In the genomic region with DNA sequence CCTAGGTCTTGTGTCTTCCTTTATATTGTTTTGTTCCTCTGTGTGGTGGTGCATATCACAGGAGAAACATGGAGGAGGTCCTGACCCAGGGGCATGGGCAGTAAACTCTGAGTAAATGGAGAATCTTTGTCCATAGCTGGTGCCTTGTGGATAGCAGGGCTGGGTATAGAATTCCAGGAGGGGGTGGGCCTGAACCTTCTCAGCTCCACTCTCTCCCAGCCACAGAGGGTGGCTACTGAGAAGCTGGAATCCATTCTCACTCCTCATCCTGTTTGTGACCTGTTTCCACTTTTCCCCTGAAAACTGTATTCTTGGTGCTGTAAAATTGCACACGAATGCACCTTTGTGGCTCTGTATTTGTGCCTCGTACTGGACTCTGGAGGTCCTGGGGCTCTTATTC, we compare ENCODE assay signal across 27 cellular contexts. TPM values are rescaled to one million over a fixed set of nuclear protein-coding genes. Genes with fewer than 3 reads are reported as not detected.
A peak's percentile ranks its signal among the peaks of the same experiment; 100 is the strongest.
DNase-seq lines count a peak whose midpoint lies in the region; ATAC-seq, FAIRE-seq and TF ChIP-seq lines count a peak whose summit lies in the region.
"Had no signal": no experiment of that assay in that cellular context is flagged by ENCODE, and none has a peak within 500 bp of the region (broad histone marks: within the 10 kb centered on the region; RNA-seq: fewer than 3 reads in every experiment).

No MANE protein-coding gene starts in this region.

- in situ Hi-C loops in HepG2 (cut with HindIII; ENCODE audit: extremely low pct_ligation_motif_present, low pct_unique_long_range_greater_than_20kb), result no loop called here

- ATAC-seq in HepG2 (no peak), right lobe of liver (no peak), aorta (ENCODE audit: low FRiP score) (no peak), HG02678 (IDR thresholded peaks at IDR 0.05; ENCODE audit: unreplicated experiment) (no peak)
- ATAC-seq: GM12878 had no signal

- H3K4me3 Mint-ChIP-seq in chondrocyte (ENCODE audit: unreplicated experiment), result no peak overlapping the region
- H3K4me3 Mint-ChIP-seq: CD14-positive monocyte; CD4-positive, alpha-beta memory T cell; CD4-positive, CD25-positive, alpha-beta regulatory T cell; CD8-positive, alpha-beta memory T cell had no signal

- peaks cover 34% of the 10 kb centered on the region for H3K27me3 Mint-ChIP-seq in chondrocyte (ENCODE audit: low read depth)
- H3K27me3 Mint-ChIP-seq: CD4-positive, CD25-positive, alpha-beta regulatory T cell had no signal

- BruUV-seq in HepG2 (replicated peaks; lab: Mats Ljungman, UMichigan), result no TSS peak

- intact Hi-C loops in HepG2 (cut with micrococcal nuclease; ENCODE audit: unreplicated experiment), result no loop called here
- intact Hi-C loops in right lobe of liver (cut with DNase I), result no loop called here
- intact Hi-C loops in aorta (cut with DNase I), result no loop called here

- POLR2A ChIA-PET in HepG2 (lab: Yijun Ruan, JAX), result no interaction called here

- H3K4me1 Mint-ChIP-seq in chondrocyte (ENCODE audit: low read depth), result no peaks in the 10 kb centered on the region
- H3K4me1 Mint-ChIP-seq: CD14-positive monocyte; CD4-positive, alpha-beta memory T cell; CD4-positive, CD25-positive, alpha-beta regulatory T cell; CD8-positive, alpha-beta memory T cell had no signal

- FAIRE-seq in HepG2 (lab: Jason Lieb, UNC), result no peak
- FAIRE-seq: A204.1, GM12878, GM12892, GM18507 had no signal

- peaks cover 13% of the 10 kb centered on the region for H3K9me3 ChIP-seq in HepG2 (ENCODE audit: low read length)
- no peaks in the 10 kb centered on the region for H3K9me3 ChIP-seq in right lobe of liver
- H3K9me3 ChIP-seq in aorta (ENCODE audit: control insufficient read depth, low read length), result no peaks in the 10 kb centered on the region

- DNase-seq in HepG2 (ENCODE audit: low spot score) (no peak), right lobe of liver (no peak), chondrocyte (ENCODE audit: low spot score) (peak; percentile 6), aorta (no peak)
- DNase-seq: 8988T; ACHN; BE2C; C1 segment of cervical spinal cord; CD4-positive, alpha-beta memory T cell; CD4-positive, CD25-positive, alpha-beta regulatory T cell; COR-L47; DMS 273 treated with DMSO at 0.1 percent for 48 hours; DMS153; DMS53; DMS79; DND-41; EL; GDM1 had no signal

- TF ChIP-seq RAD21 in HepG2 (CRISPR knock-in tag; IDR thresholded peaks at IDR 0.05), result no peak

- TF ChIP-seq CTCF in HepG2 (CRISPR knock-in tag; IDR thresholded peaks at IDR 0.05), result no peak
- no peak for TF ChIP-seq CTCF in right lobe of liver (IDR thresholded peaks at IDR 0.05)
- no peak for TF ChIP-seq CTCF in chondrocyte (IDR thresholded peaks at IDR 0.05)

- H3K4me1 ChIP-seq in HepG2 (ENCODE audit: insufficient read depth, low read length), result no peaks in the 10 kb centered on the region
- no peaks in the 10 kb centered on the region for H3K4me1 ChIP-seq in right lobe of liver
- no peaks in the 10 kb centered on the region for H3K4me1 ChIP-seq in aorta (ENCODE audit: control insufficient read depth in 1 of 2, insufficient read depth in 2 of 2, low read length in 2 of 2)
- H3K4me1 ChIP-seq: BE2C had no signal

- CTCF ChIA-PET in HepG2 (lab: Yijun Ruan, JAX; ENCODE audit: low intra/inter-chr PET ratio, low total read pairs), result no interaction called here

- no peak overlapping the region for H3K27ac Mint-ChIP-seq in chondrocyte (ENCODE audit: unreplicated experiment)
- H3K27ac Mint-ChIP-seq: CD4-positive, alpha-beta memory T cell; CD4-positive, CD25-positive, alpha-beta regulatory T cell; CD8-positive, alpha-beta memory T cell had no signal

- peaks cover 4% of the 10 kb centered on the region for H3K36me3 Mint-ChIP-seq in chondrocyte (ENCODE audit: low read depth)
- H3K36me3 Mint-ChIP-seq: CD14-positive monocyte; CD4-positive, alpha-beta memory T cell; CD4-positive, CD25-positive, alpha-beta regulatory T cell had no signal

- no peak overlapping the region for H3K4me3 ChIP-seq in HepG2 (replicated peaks in 1 of 3; ENCODE audit: insufficient read depth in 1 of 3, low read depth in 2 of 3, low read length in 3 of 3)
- no peak overlapping the region for H3K4me3 ChIP-seq in right lobe of liver
- H3K4me3 ChIP-seq in aorta (ENCODE audit: low read length in 2 of 2), result no peak overlapping the region
- H3K4me3 ChIP-seq: BLaER1, GM12878 had no signal

- H3K27me3 ChIP-seq in HepG2 (ENCODE audit: control insufficient read depth in 1 of 2, insufficient read depth in 2 of 2, low read length in 2 of 2) (peaks cover 12 to 78% of the 10 kb centered on the region in 2 experiments; a peak in 4 of 5 replicates), right lobe of liver (no peaks in the 10 kb centered on the region), aorta (ENCODE audit: control insufficient read depth in 1 of 2, insufficient read depth in 2 of 2, low read length in 1 of 2) (no peaks in the 10 kb centered on the region)
- H3K27me3 ChIP-seq: BE2C, BLaER1 had no signal

- TF ChIP-seq EP300 in HepG2 (IDR thresholded peaks at IDR 0.05; ENCODE audit: low read depth in 2 of 2, low read length in 2 of 2) (no peak), HepG2 (CRISPR knock-in tag; IDR thresholded peaks at IDR 0.05; ENCODE audit: borderline replicate concordance) (no peak)

- H3K4me2 ChIP-seq in HepG2 (ENCODE audit: low read depth, low read length), result no peak overlapping the region
- H3K4me2 ChIP-seq: BLaER1 had no signal

- H3K9ac ChIP-seq in HepG2 (ENCODE audit: insufficient read depth, low read depth, low read length), result no peak overlapping the region
- H3K9ac ChIP-seq: BLaER1 had no signal

- no peak overlapping the region for H3K27ac ChIP-seq in HepG2 (ENCODE audit: extremely low read length, insufficient read depth, low read length)
- no peak overlapping the region for H3K27ac ChIP-seq in right lobe of liver
- H3K27ac ChIP-seq in aorta (ENCODE audit: low read depth in 1 of 2, low read length in 2 of 2), result no peak overlapping the region
- H3K27ac ChIP-seq: BLaER1 had no signal

- H4K20me1 ChIP-seq in HepG2 (ENCODE audit: insufficient read depth, low read length), result no peaks in the 10 kb centered on the region
- H4K20me1 ChIP-seq: BLaER1 had no signal

- no peaks in the 10 kb centered on the region for H3K79me2 ChIP-seq in HepG2 (ENCODE audit: insufficient read depth, low read length)

- H3K9me3 Mint-ChIP-seq in chondrocyte (ENCODE audit: low read depth), result peaks cover 13% of the 10 kb centered on the region

- H3K36me3 ChIP-seq in HepG2 (replicated peaks in 1 of 2; ENCODE audit: control insufficient read depth in 1 of 2, insufficient read depth in 2 of 2, low read length in 2 of 2), result no peaks in the 10 kb centered on the region
- H3K36me3 ChIP-seq in right lobe of liver, result no peaks in the 10 kb centered on the region
- H3K36me3 ChIP-seq in aorta (ENCODE audit: control insufficient read depth in 1 of 2, insufficient read depth in 2 of 2, low read length in 1 of 2), result no peaks in the 10 kb centered on the region
- H3K36me3 ChIP-seq: BE2C, BLaER1 had no signal

- no peak for TF ChIP-seq POLR2A in HepG2 (IDR thresholded peaks at IDR 0.05; ENCODE audit: insufficient read depth in 1 of 2, low read depth in 2 of 2, low read length in 2 of 2)
- TF ChIP-seq POLR2A in right lobe of liver (IDR thresholded peaks at IDR 0.05), result no peak

- WGBS in HepG2 (ENCODE audit: low lambda C conversion rate), result 0% methylated on average over 2 of the region's 2 CpGs
- WGBS in right lobe of liver (ENCODE audit: insufficient coverage, low coverage, low lambda C conversion rate, missing lambda C conversion rate), result 63% methylated on average over 2 of the region's 2 CpGs
- WGBS in aorta, 2 donors, result 75 to 100% methylated on average over 2 of the region's 2 CpGs

- H2AFZ ChIP-seq in HepG2 (ENCODE audit: low read length), result no peak overlapping the region

TF ChIP-seq in HepG2, 621 proteins besides CTCF, POLR2A, EP300 and RAD21:
- TF ChIP-seq, protein P1, sequence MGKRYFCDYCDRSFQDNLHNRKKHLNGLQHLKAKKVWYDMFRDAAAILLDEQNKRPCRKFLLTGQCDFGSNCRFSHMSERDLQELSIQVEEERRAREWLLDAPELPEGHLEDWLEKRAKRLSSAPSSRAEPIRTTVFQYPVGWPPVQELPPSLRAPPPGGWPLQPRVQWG (CRISPR knock-in tag; IDR thresholded peaks at IDR 0.05; ENCODE audit: borderline replicate concordance, low read depth), result no peak
- TF ChIP-seq ZFP1 (CRISPR knock-in tag; IDR thresholded peaks at IDR 0.05), result peak; percentile 65; the same call in 1 of the 2 replicates

RNA-seq across cellular contexts. Expression of a gene that starts 47.7 kb away (rescaled TPM):
- 43.8 and 69.7 TPM in 2 replicates for total RNA-seq in HepG2 (2016; rRNA removed; fragmentation: Illumina TruSeq; extraction: Trizol)
- 39.5 and 40.6 TPM in 2 replicates for total RNA-seq in HepG2 (2016; cell fraction: cytosol; rRNA removed; fragmentation: Illumina TruSeq; extraction: Trizol; ENCODE audit: low read depth)
- 45.3 and 69.6 TPM in 2 replicates for total RNA-seq in HepG2 (2016; cell fraction: insoluble cytoplasmic fraction; rRNA removed; fragmentation: Illumina TruSeq; extraction: Trizol)
- 83.4 and 93.4 TPM in 2 replicates for total RNA-seq in HepG2 (2016; cell fraction: membrane; rRNA removed; fragmentation: Illumina TruSeq; extraction: Trizol)
- total RNA-seq in HepG2 (2016; cell fraction: nucleus; rRNA removed; fragmentation: Illumina TruSeq; extraction: Trizol), result 32.1 and 42.6 TPM in 2 replicates
- 15.4 and 23.1 TPM in 2 replicates for polyA plus RNA-seq in HepG2 (2011; rRNA removed)
- 20.0 and 39.6 TPM in 2 replicates for polyA plus RNA-seq in HepG2 (2011; cell fraction: cytosol; rRNA removed)
- polyA plus RNA-seq in HepG2 (2011; cell fraction: nucleus; rRNA removed), result 34.6 and 44.2 TPM in 2 replicates
- polyA plus RNA-seq in HepG2 (2012), result 13.5 and 14.6 TPM in 2 replicates
- polyA plus RNA-seq in HepG2 (2016; cell fraction: cytosol; fragmentation: Illumina TruSeq; extraction: Trizol; ENCODE audit: low read depth), result 40.9 and 41.6 TPM in 2 replicates
- polyA plus RNA-seq in HepG2 (2016; cell fraction: insoluble cytoplasmic fraction; fragmentation: Illumina TruSeq; extraction: Trizol; ENCODE audit: low read depth), result 48.4 and 52.4 TPM in 2 replicates
- 74.1 and 77.9 TPM in 2 replicates for polyA plus RNA-seq in HepG2 (2016; cell fraction: membrane; fragmentation: Illumina TruSeq; extraction: Trizol; ENCODE audit: low read depth)
- polyA plus RNA-seq in HepG2 (2016; cell fraction: nucleus; fragmentation: Illumina TruSeq; extraction: Trizol; ENCODE audit: insufficient read depth, low read depth), result 63.0 and 70.2 TPM in 2 replicates
- 0.07 and 154 TPM in 2 replicates for polyA minus RNA-seq in HepG2 (2011; rRNA and poly(A)+ RNA removed; ENCODE audit: low replicate concordance)
- 31.1 and 39.3 TPM in 2 replicates for polyA minus RNA-seq in HepG2 (2011; cell fraction: cytosol; rRNA and poly(A)+ RNA removed)
- polyA minus RNA-seq in HepG2 (2011; cell fraction: nucleus; rRNA and poly(A)+ RNA removed), result 9.3 and 10.7 TPM in 2 replicates
- under 1 TPM in 5 of 6 experiments, not detected in 1; 0.17 to 0.81 (median 0.65) TPM for total RNA-seq in right lobe of liver
- total RNA-seq in chondrocyte, result 0.99 to 1.6 TPM (median 1.5 TPM) in 3 replicates
- 10 to 100 TPM; 36.4 to 72.2 TPM for total RNA-seq in aorta
- 10 to 100 TPM in 1 of 2 donors, 1 to 10 TPM in 1; 9.6 to 49.0 TPM for polyA plus RNA-seq in aorta
- total RNA-seq: CD4-positive, alpha-beta memory T cell; CD4-positive, CD25-positive, alpha-beta regulatory T cell; CD8-positive, alpha-beta memory T cell had no signal
- polyA plus RNA-seq: AG04450; CD14-positive monocyte; CD4-positive, alpha-beta memory T cell; CD4-positive, CD25-positive, alpha-beta regulatory T cell; CD8-positive, alpha-beta memory T cell; GM12878 had no signal

Comparison
In these comparisons a context has a peak if more than half of its experiments do, and no peak if none do; other contexts are left out.
1. RNA of a gene that starts 47.7 kb away (total RNA-seq): 36.4 to 72.2 TPM in aorta and 32.1 to 93.4 TPM in HepG2; 0.99 to 1.6 TPM in chondrocyte and 0.17 to 0.81 TPM in right lobe of liver; every median in the first group is over 10 times any median in the second.